7 cellular contexts compared by ENCODE assay signal in genomic region chr1:158117854-158118691, GRCh38.
DNase-seq lines count a peak whose midpoint lies in the region; ATAC-seq and TF ChIP-seq lines count a peak whose summit lies in the region.

No MANE protein-coding gene starts in this region.

- H3K27me3 Mint-ChIP-seq in osteocyte (ENCODE audit: unreplicated experiment) = peaks cover 48% of the 10 kb centered on the region

- DNase-seq in GM12865 (ENCODE audit: low read depth) (peak; percentile 4), NCI-H526 (lab: John Stamatoyannopoulos, UW) (peak; percentile 35 to 89), activated T-cell treated with anti-CD3 and anti-CD28 coated beads for 48 hours (ENCODE audit: low read depth) (peak; percentile 27), fibroblast of the aortic adventitia (ENCODE audit: low read depth) (peak; percentile 46), osteocyte (ENCODE audit: extremely low spot score, unreplicated experiment) (no peak), NCI-H146 treated with DMSO at 0.1 percent for 48 hours (lab: John Stamatoyannopoulos, UW; ENCODE audit: unreplicated experiment) (no peak)

- ATAC-seq in HG03280 (IDR thresholded peaks at IDR 0.05; ENCODE audit: unreplicated experiment) = no peak

- H3K4me3 ChIP-seq in GM12865 (ENCODE audit: low read depth, low read length) (no peak overlapping the region), fibroblast of the aortic adventitia (ENCODE audit: low read depth, low read length) (no peak overlapping the region)

- H3K9me3 Mint-ChIP-seq in osteocyte (ENCODE audit: unreplicated experiment) = no peaks in the 10 kb centered on the region

- peaks cover 16% of the 10 kb centered on the region for H3K4me1 Mint-ChIP-seq in osteocyte (ENCODE audit: unreplicated experiment)

- no peaks in the 10 kb centered on the region for H3K36me3 Mint-ChIP-seq in osteocyte (ENCODE audit: unreplicated experiment)

- H3K4me3 Mint-ChIP-seq in osteocyte (ENCODE audit: unreplicated experiment) = peak overlapping the region; percentile 61

- no peak overlapping the region for H3K27ac Mint-ChIP-seq in osteocyte (ENCODE audit: unreplicated experiment)

- peak; percentile 45 for TF ChIP-seq CTCF in GM12865 (IDR thresholded peaks at IDR 0.05; ENCODE audit: insufficient read depth, low read depth, low read length, missing control alignments)
- TF ChIP-seq CTCF in fibroblast of the aortic adventitia (IDR thresholded peaks at IDR 0.05; ENCODE audit: insufficient read depth, low read length) = peak; percentile 65
- TF ChIP-seq CTCF in osteocyte (IDR thresholded peaks at IDR 0.05) = peak; percentile 61

Comparison
In these comparisons a context has a peak if more than half of its experiments do, and no peak if none do; other contexts are left out.
1. DNase-seq: peak in GM12865 (single experiment), NCI-H526 (2 of 2), activated T-cell treated with anti-CD3 and anti-CD28 coated beads for 48 hours (single experiment) and fibroblast of the aortic adventitia (single experiment); none in osteocyte (single experiment) and NCI-H146 treated with DMSO at 0.1 percent for 48 hours (single experiment).
2. Peak in every context shown above with its lines, with median percentiles within 50 percentile points of each other: CTCF ChIP-seq.